8 cellular contexts compared by ENCODE assay signal in the genomic region with DNA sequence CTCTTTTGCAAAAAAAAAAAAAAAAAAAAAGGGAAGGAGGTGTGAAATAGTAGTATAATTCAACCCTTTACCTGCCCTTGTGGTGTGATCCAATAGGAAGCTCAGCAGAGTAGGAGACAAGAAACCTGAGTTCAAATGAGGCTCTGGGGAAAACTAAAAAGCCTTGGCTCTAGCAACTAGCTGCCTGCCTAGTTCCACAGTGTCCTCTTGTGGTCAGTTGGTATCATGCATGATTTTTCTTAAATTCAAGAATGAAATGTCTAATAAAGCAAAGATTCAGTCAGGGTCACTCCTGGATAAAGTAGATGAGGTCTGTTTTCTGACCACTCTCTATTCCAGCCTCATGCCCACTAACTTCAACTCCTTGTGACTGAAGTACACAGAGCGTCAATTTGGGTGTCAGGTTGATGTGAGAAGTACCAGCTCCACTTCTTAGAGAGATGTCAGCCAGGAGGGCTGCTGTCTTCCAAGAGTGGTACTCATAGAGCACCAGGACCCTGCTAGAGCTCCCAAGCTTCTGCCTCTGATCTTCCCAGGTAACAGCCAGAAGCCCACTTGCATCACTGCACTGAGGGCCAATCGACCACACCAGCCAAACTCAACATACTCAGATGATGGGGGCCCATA. TPM values are rescaled to one million over a fixed set of nuclear protein-coding genes. Genes with fewer than 3 reads are reported as not detected.
DNase-seq lines count a peak whose midpoint lies in the region; ATAC-seq, FAIRE-seq and TF ChIP-seq lines count a peak whose summit lies in the region.

No MANE protein-coding gene starts in this region.

- H3K36me3 Mint-ChIP-seq in Calu3 (ENCODE audit: insufficient read depth, unreplicated experiment) = no peaks in the 10 kb centered on the region
- H3K36me3 Mint-ChIP-seq in activated CD8-positive, alpha-beta T cell treated with anti-CD3 and anti-CD28 coated beads, Interleukin-2, amount 10 ng/mL, durations not matched to agents 7 days and 5 days (ENCODE audit: low read depth) = no peaks in the 10 kb centered on the region

- CTCF ChIA-PET in Calu3 (lab: Charles Lee) = interaction anchor here (0.7 to 2.0 kb wide), 7 partner anchors 10 to 736 kb away, joined by 3 to 25 read pairs (median 4); partner anchors contain the start of gene LSM5
- CTCF ChIA-PET in activated CD8-positive, alpha-beta T cell treated with anti-CD3 and anti-CD28 coated beads, Interleukin-2, amount 10 ng/mL, durations not matched to agents 7 days and 5 days (lab: Charles Lee) = interaction anchor here (0.7 to 2.8 kb wide), 10 partner anchors 9 to 736 kb away, joined by 3 to 31 read pairs (median 3); partner anchors contain the start of genes AVL9 and LSM5

- no peak overlapping the region for H3K27ac Mint-ChIP-seq in Calu3 (ENCODE audit: unreplicated experiment)
- H3K27ac Mint-ChIP-seq in activated CD8-positive, alpha-beta T cell treated with anti-CD3 and anti-CD28 coated beads, Interleukin-2, amount 10 ng/mL, durations not matched to agents 7 days and 5 days = no peak overlapping the region

- intact Hi-C loops in Calu3 (cut with micrococcal nuclease; ENCODE audit: unreplicated experiment) = loop anchor here (1.0 to 5.0 kb wide), 2 partner anchors 122 to 269 kb away; no protein-coding TSS in a partner anchor
- intact Hi-C loops in kidney (cut with DNase I) = loop anchor here (10.0 kb wide), 1 partner anchor 735 kb away; no protein-coding TSS in a partner anchor

- no peaks in the 10 kb centered on the region for H3K9me3 ChIP-seq in kidney (ENCODE audit: control insufficient read depth in 1 of 2, low read length in 2 of 2)

- ATAC-seq in GM21515 (IDR thresholded peaks at IDR 0.05; ENCODE audit: unreplicated experiment) (peak; percentile 49), GM18909 (IDR thresholded peaks at IDR 0.05; ENCODE audit: poor library complexity, unreplicated experiment) (no peak)
- peak; percentile 42 for ATAC-seq in activated CD8-positive, alpha-beta T cell treated with anti-CD3 and anti-CD28 coated beads, Interleukin-2, amount 10 ng/mL, durations not matched to agents 7 days and 5 days
- ATAC-seq in activated CD4-positive, CD25-positive, alpha-beta regulatory T cell treated with anti-CD3 and anti-CD28 coated beads, Interleukin-2, amount 50 U/mL, for 24 hours = no peak

- DNase-seq in Calu3 (peak; percentile 52), NCI-H2196 (lab: John Stamatoyannopoulos, UW; ENCODE audit: unreplicated experiment) (peak; percentile 55), kidney (no peak)
- peak; percentile 48 for DNase-seq in activated CD8-positive, alpha-beta T cell treated with anti-CD3 and anti-CD28 coated beads, Interleukin-2, amount 10 ng/mL, durations not matched to agents 7 days and 5 days
- no peak for DNase-seq in activated T-cell treated with anti-CD3 and anti-CD28 coated beads, Interleukin-2, amount 50 U/mL, for 48 hours

- H3K27me3 Mint-ChIP-seq in Calu3 (ENCODE audit: unreplicated experiment) = peaks cover 43% of the 10 kb centered on the region
- peaks cover 7% of the 10 kb centered on the region for H3K27me3 Mint-ChIP-seq in activated CD8-positive, alpha-beta T cell treated with anti-CD3 and anti-CD28 coated beads, Interleukin-2, amount 10 ng/mL, durations not matched to agents 7 days and 5 days (ENCODE audit: low read depth)

- POLR2A ChIA-PET in activated CD8-positive, alpha-beta T cell treated with anti-CD3 and anti-CD28 coated beads, Interleukin-2, amount 10 ng/mL, durations not matched to agents 7 days and 5 days (lab: Charles Lee) = no interaction called here

- no peak overlapping the region for H3K4me3 ChIP-seq in kidney (ENCODE audit: low read length in 2 of 2)

- no peak overlapping the region for H3K9ac ChIP-seq in kidney (ENCODE audit: low read length in 2 of 2)

- no peaks in the 10 kb centered on the region for H3K4me1 Mint-ChIP-seq in Calu3 (ENCODE audit: low read depth, unreplicated experiment)
- H3K4me1 Mint-ChIP-seq in activated CD8-positive, alpha-beta T cell treated with anti-CD3 and anti-CD28 coated beads, Interleukin-2, amount 10 ng/mL, durations not matched to agents 7 days and 5 days (ENCODE audit: low read depth) = peaks cover 7% of the 10 kb centered on the region

- no peaks in the 10 kb centered on the region for H3K36me3 ChIP-seq in kidney (ENCODE audit: control insufficient read depth in 1 of 2, insufficient read depth in 2 of 2, low read length in 2 of 2)

- no peaks in the 10 kb centered on the region for H3K4me1 ChIP-seq in kidney (ENCODE audit: control insufficient read depth in 1 of 2, insufficient read depth in 1 of 2, low read depth in 1 of 2, low read length in 2 of 2)

- BruUV-seq in Calu3 (replicated peaks; lab: Mats Ljungman, UMichigan) = no TSS peak

- peak; percentile 86 for TF ChIP-seq CTCF in Calu3 (IDR thresholded peaks at IDR 0.05; ENCODE audit: unreplicated experiment)
- peak; percentile 63 for TF ChIP-seq CTCF in kidney (IDR thresholded peaks at IDR 0.05; ENCODE audit: borderline replicate concordance, extremely low read depth, insufficient read depth)

- FAIRE-seq in kidney (lab: Jason Lieb, UNC) = no peak

- H3K27ac ChIP-seq in kidney (ENCODE audit: low read depth in 2 of 2, low read length in 2 of 2) = no peak overlapping the region

- no peak overlapping the region for H3K4me3 Mint-ChIP-seq in Calu3 (ENCODE audit: low read depth, unreplicated experiment)
- no peak overlapping the region for H3K4me3 Mint-ChIP-seq in activated CD8-positive, alpha-beta T cell treated with anti-CD3 and anti-CD28 coated beads, Interleukin-2, amount 10 ng/mL, durations not matched to agents 7 days and 5 days

- H3K9me3 Mint-ChIP-seq in Calu3 (ENCODE audit: low read depth, unreplicated experiment) = no peaks in the 10 kb centered on the region
- H3K9me3 Mint-ChIP-seq in activated CD8-positive, alpha-beta T cell treated with anti-CD3 and anti-CD28 coated beads, Interleukin-2, amount 10 ng/mL, durations not matched to agents 7 days and 5 days (ENCODE audit: insufficient read depth) = no peaks in the 10 kb centered on the region

RNA-seq across cellular contexts. Expression of gene LSM5, which starts 10.5 kb away (rescaled TPM):
- total RNA-seq in Calu3 (2022) (146 and 160 TPM in 2 replicates), kidney (35.6 TPM)
- 10 to 100 TPM; 94.4 to 97.1 TPM for total RNA-seq in activated CD8-positive, alpha-beta T cell treated with anti-CD3 and anti-CD28 coated beads, Interleukin-2, amount 10 ng/mL, durations not matched to agents 7 days and 5 days
- 69.4 TPM for polyA plus RNA-seq in kidney (ENCODE audit: insufficient read depth, low read depth, low replicate concordance)

RNA-seq across cellular contexts. Expression of gene AVL9, which starts 15.6 kb away (rescaled TPM):
- 86.1 and 86.6 TPM in 2 replicates for total RNA-seq in Calu3 (2022)
- 10 to 100 TPM; 29.6 to 30.1 TPM for total RNA-seq in activated CD8-positive, alpha-beta T cell treated with anti-CD3 and anti-CD28 coated beads, Interleukin-2, amount 10 ng/mL, durations not matched to agents 7 days and 5 days
- 39.9 TPM for total RNA-seq in kidney
- 7.9 TPM for polyA plus RNA-seq in kidney (ENCODE audit: insufficient read depth, low read depth, low replicate concordance)

Comparison
In these comparisons a context has a peak if more than half of its experiments do, and no peak if none do; other contexts are left out.
1. DNase-seq: peak in Calu3 (single experiment), NCI-H2196 (single experiment) and activated CD8-positive, alpha-beta T cell treated with anti-CD3 and anti-CD28 coated beads, Interleukin-2, amount 10 ng/mL, durations not matched to agents 7 days and 5 days (single experiment); none in kidney (single experiment) and activated T-cell treated with anti-CD3 and anti-CD28 coated beads, Interleukin-2, amount 50 U/mL, for 48 hours (0 of 2).
2. ATAC-seq: peak in GM21515 (single experiment) and activated CD8-positive, alpha-beta T cell treated with anti-CD3 and anti-CD28 coated beads, Interleukin-2, amount 10 ng/mL, durations not matched to agents 7 days and 5 days (single experiment); none in activated CD4-positive, CD25-positive, alpha-beta regulatory T cell treated with anti-CD3 and anti-CD28 coated beads, Interleukin-2, amount 50 U/mL, for 24 hours (0 of 2) and GM18909 (single experiment).